ENCODE assay signal across 8 cellular contexts in the genomic region with DNA sequence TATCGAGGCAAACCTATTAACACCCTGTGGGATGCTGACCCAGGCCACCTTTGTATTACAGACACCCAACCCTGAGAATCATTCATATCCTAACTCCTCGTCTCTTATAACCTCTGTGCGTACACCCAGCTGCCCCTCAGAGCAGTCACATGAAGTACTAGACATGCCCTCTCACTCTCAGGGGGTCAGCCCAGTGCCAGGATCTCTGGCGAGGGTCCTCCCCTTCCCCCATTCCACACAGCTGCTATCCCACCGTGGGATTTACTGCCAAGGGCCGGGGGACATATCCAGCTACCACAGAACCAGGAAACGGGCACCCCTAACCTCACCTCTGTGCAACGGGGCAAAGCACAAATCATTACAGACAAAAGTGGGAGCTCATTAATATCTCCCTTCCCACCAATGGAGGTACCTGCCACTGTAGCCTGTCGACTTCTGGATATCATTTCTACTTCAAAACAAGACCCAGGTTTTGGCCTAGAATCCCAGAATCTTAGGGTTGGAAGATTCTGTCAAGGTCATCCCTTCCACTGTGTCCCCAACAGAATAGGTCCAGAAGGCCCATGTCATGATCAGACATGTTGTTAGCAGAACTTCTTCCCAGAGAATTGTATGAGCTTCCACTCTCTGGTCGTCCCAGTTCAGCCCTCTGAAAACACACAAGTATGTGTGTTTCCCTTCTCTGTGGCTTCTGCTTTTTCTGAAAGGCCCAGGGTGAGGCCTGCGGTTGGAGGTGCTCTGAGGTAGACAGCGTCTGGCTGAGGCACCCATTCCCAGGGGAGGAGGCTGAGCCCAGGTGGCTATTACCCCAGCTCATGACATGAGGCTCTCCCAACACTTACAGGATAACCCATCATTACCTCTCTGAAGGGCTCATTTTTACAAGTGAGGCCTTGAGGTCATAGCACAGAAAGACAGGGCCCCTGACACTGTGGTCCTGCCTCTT. TPM values are rescaled to one million over a fixed set of nuclear protein-coding genes. Genes with fewer than 3 reads are reported as not detected.
DNase-seq lines count a peak whose midpoint lies in the region; ATAC-seq and TF ChIP-seq lines count a peak whose summit lies in the region.

No MANE protein-coding gene starts in this region.

- H3K36me3 ChIP-seq in heart left ventricle: peaks cover 0 to 11% (median 0%) of the 10 kb centered on the region in 9 donors

- peaks cover 7 to 88% (median 63%) of the 10 kb centered on the region in 12 donors for H3K4me1 ChIP-seq in heart left ventricle

- no peaks in the 10 kb centered on the region for H3K9me3 Mint-ChIP-seq in natural killer cell treated with Interleukin-12 subunit alpha and Interleukin-12 subunit beta and Interleukin-15 and Interleukin-18, amount 100 ng/mL, for 72 hours

- H3K27me3 ChIP-seq in heart left ventricle: no peaks in the 10 kb centered on the region

- intact Hi-C loops in heart left ventricle (cut with DNase I): loop anchor here in 5 of 10 donors (2.0 to 10.0 kb wide), 5 partner anchors 18 to 177 kb away; no protein-coding TSS in a partner anchor
- intact Hi-C loops in Right ventricle myocardium inferior (cut with DNase I): loop anchor here (2.0 to 5.0 kb wide), 3 partner anchors 77 to 177 kb away; no protein-coding TSS in a partner anchor

- peak overlapping the region in 11 of 12 donors; percentile 75 to 98 (median 94) for H3K4me3 ChIP-seq in heart left ventricle

- WGBS in heart left ventricle, 4 donors: 41 to 57% (median 50%) methylated on average over 12 of the region's 12 CpGs

- TF ChIP-seq POLR2A in heart left ventricle (IDR thresholded peaks at IDR 0.05) (no peak), Raji (IDR thresholded peaks at IDR 0.05; ENCODE audit: insufficient read depth, low read depth, low read length) (peak; percentile 62)

- H3K4me3 Mint-ChIP-seq in natural killer cell treated with Interleukin-12 subunit alpha and Interleukin-12 subunit beta and Interleukin-15 and Interleukin-18, amount 100 ng/mL, for 72 hours: peak overlapping the region; percentile 91

- DNase-seq in heart left ventricle: no peak
- no peak for DNase-seq in Right ventricle myocardium inferior (ENCODE audit: missing footprints)
- DNase-seq in central memory CD4-positive, alpha-beta T cell: peak; percentile 66
- no peak for DNase-seq in natural killer cell treated with Interleukin-12 subunit alpha and Interleukin-12 subunit beta and Interleukin-15 and Interleukin-18, amount 100 ng/mL, for 72 hours (ENCODE audit: low spot score)
- no peak for DNase-seq in NCI-H2081 (lab: John Stamatoyannopoulos, UW)
- DNase-seq in NCI-H524 (lab: John Stamatoyannopoulos, UW): no peak

- H3K27me3 Mint-ChIP-seq in natural killer cell treated with Interleukin-12 subunit alpha and Interleukin-12 subunit beta and Interleukin-15 and Interleukin-18, amount 100 ng/mL, for 72 hours: no peaks in the 10 kb centered on the region

- H3K4me1 Mint-ChIP-seq in natural killer cell treated with Interleukin-12 subunit alpha and Interleukin-12 subunit beta and Interleukin-15 and Interleukin-18, amount 100 ng/mL, for 72 hours (ENCODE audit: low read depth in 2 of 2): peaks cover 62 to 69% of the 10 kb centered on the region in 2 donors

- peak overlapping the region; percentile 90 to 100 (median 96) for H3K27ac ChIP-seq in heart left ventricle

- no peaks in the 10 kb centered on the region for H3K36me3 Mint-ChIP-seq in natural killer cell treated with Interleukin-12 subunit alpha and Interleukin-12 subunit beta and Interleukin-15 and Interleukin-18, amount 100 ng/mL, for 72 hours

- TF ChIP-seq CTCF in heart left ventricle (IDR thresholded peaks at IDR 0.05): no peak

- H3K9me3 ChIP-seq in heart left ventricle: no peaks in the 10 kb centered on the region

- peak overlapping the region; percentile 81 to 99 for H3K27ac Mint-ChIP-seq in natural killer cell treated with Interleukin-12 subunit alpha and Interleukin-12 subunit beta and Interleukin-15 and Interleukin-18, amount 100 ng/mL, for 72 hours

- ATAC-seq in heart left ventricle (no peak), Right ventricle myocardium inferior (no peak), HG03025 (IDR thresholded peaks at IDR 0.05; ENCODE audit: low FRiP score, unreplicated experiment) (peak; percentile 47)
- no peak for ATAC-seq in natural killer cell treated with Interleukin-12 subunit alpha and Interleukin-12 subunit beta and Interleukin-15 and Interleukin-18, amount 100 ng/mL, for 72 hours

RNA-seq across cellular contexts. Expression of a gene that starts 1.7 kb away (rescaled TPM):
- total RNA-seq in heart left ventricle (100 to 1,000 TPM in 7 of 9 donors, 10 to 100 TPM in 2; 89.1 to 173 (median 126) TPM), Right ventricle myocardium inferior (138 TPM)
- polyA plus RNA-seq in heart left ventricle: 100 to 1,000 TPM in 1 of 2 donors, 10 to 100 TPM in 1; 41.8 to 208 TPM
- 10 to 100 TPM; 42.8 to 79.0 TPM for total RNA-seq in natural killer cell treated with Interleukin-12 subunit alpha and Interleukin-12 subunit beta and Interleukin-15 and Interleukin-18, amount 100 ng/mL, for 72 hours

RNA-seq across cellular contexts. Expression of a gene that starts 20.3 kb away (rescaled TPM):
- total RNA-seq in heart left ventricle: 10 to 100 TPM; 53.8 to 78.7 (median 72.5) TPM
- polyA plus RNA-seq in heart left ventricle: 100 to 1,000 TPM in 1 of 2 donors, 10 to 100 TPM in 1; 54.6 to 146 TPM
- total RNA-seq in Right ventricle myocardium inferior: 67.0 TPM
- 10 to 100 TPM; 20.6 to 22.0 TPM for total RNA-seq in natural killer cell treated with Interleukin-12 subunit alpha and Interleukin-12 subunit beta and Interleukin-15 and Interleukin-18, amount 100 ng/mL, for 72 hours

RNA-seq across cellular contexts. Expression of a gene that starts 20.7 kb away (rescaled TPM):
- total RNA-seq in heart left ventricle (100 to 1,000 TPM in 2 of 9 donors, 10 to 100 TPM in 7; 51.6 to 127 (median 58.0) TPM), Right ventricle myocardium inferior (50.6 TPM)
- 100 to 1,000 TPM in 1 of 2 donors, 10 to 100 TPM in 1; 58.6 to 150 TPM for polyA plus RNA-seq in heart left ventricle
- total RNA-seq in natural killer cell treated with Interleukin-12 subunit alpha and Interleukin-12 subunit beta and Interleukin-15 and Interleukin-18, amount 100 ng/mL, for 72 hours: 100 to 1,000 TPM in 1 of 2 donors, 10 to 100 TPM in 1; 75.6 to 104 TPM

RNA-seq across cellular contexts. Expression of a gene that starts 29.8 kb away (rescaled TPM):
- total RNA-seq in heart left ventricle (1 to 10 TPM in 6 of 9 donors, under 1 TPM in 3; 0.52 to 4.7 (median 1.2) TPM), Right ventricle myocardium inferior (2.0 TPM)
- polyA plus RNA-seq in heart left ventricle: 1 to 10 TPM in 1 of 2 donors, under 1 TPM in 1; 1.00 to 1.8 TPM
- total RNA-seq in natural killer cell treated with Interleukin-12 subunit alpha and Interleukin-12 subunit beta and Interleukin-15 and Interleukin-18, amount 100 ng/mL, for 72 hours: 1 to 10 TPM; 2.6 to 3.0 TPM
